Comparison of ENCODE assay signal across 12 cellular contexts in the genomic region with DNA sequence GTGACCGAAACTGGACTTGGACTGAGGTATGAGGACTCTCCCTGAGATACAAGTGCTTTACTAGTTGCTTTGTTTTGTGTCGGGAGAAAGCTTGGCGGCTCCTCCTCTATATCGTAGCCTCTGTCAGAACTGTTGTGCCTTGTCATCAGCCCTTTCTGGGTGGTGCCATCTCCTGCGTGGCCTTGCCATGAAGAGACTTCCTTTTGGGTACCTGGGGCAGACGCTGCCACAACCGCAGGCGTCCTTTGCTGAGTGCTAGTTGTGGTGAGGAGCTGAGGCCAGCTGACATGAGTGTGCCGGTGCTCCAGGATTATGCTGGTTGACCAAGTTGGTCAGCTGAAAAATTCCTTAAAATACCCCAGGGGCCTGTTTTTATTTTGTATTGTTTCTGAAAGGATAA.
DNase-seq lines count a peak whose midpoint lies in the region; ATAC-seq, FAIRE-seq and TF ChIP-seq lines count a peak whose summit lies in the region.
"Had no signal": no experiment of that assay in that cellular context is flagged by ENCODE, and none has a peak within 500 bp of the region (broad histone marks: within the 10 kb centered on the region; RNA-seq: fewer than 3 reads in every experiment).

No MANE protein-coding gene starts in this region.

- TF ChIP-seq CTCF in brain microvascular endothelial cell (IDR thresholded peaks at IDR 0.05; ENCODE audit: low read depth, low read length, missing control alignments): no peak

- H3K9me3 Mint-ChIP-seq in central memory CD8-positive, alpha-beta T cell: no peaks in the 10 kb centered on the region
- no peaks in the 10 kb centered on the region for H3K9me3 Mint-ChIP-seq in stimulated activated memory B cell treated with anti-CD40 and anti-IgM and Interleukin-4, amounts not matched to agents 10 μg/mL and 1 μg/mL and 100 μg/mL, for 72 hours

- FAIRE-seq in GM19239 (lab: Jason Lieb, UNC): no peak

- DNase-seq in activated T-cell treated with anti-CD3 and anti-CD28 coated beads for 24 hours (ENCODE audit: low read depth) (peak; percentile 33), activated T-cell treated with anti-CD3 and anti-CD28 coated beads for 4 hours (no peak), brain microvascular endothelial cell (no peak), GM19239 (ENCODE audit: insufficient read length, low spot score) (no peak)
- DNase-seq in activated CD4-positive, alpha-beta T cell treated with anti-CD3 and anti-CD28 coated beads, Interleukin-2, amount 50 U/mL, for 1 hour: peak; percentile 32
- peak in 1 of 2 donors; percentile 33 for DNase-seq in central memory CD8-positive, alpha-beta T cell (ENCODE audit: low spot score in 2 of 2)

- in situ Hi-C loops in brain microvascular endothelial cell (cut with HindIII; ENCODE audit: low pct_ligation_motif_present, low sequenced_read_pairs): no loop called here

- H3K4me3 ChIP-seq in brain microvascular endothelial cell (ENCODE audit: low read depth, low read length): no peak overlapping the region
- H3K4me3 ChIP-seq: coronary artery, gastroesophageal sphincter, prostate gland had no signal

- peaks cover 63% of the 10 kb centered on the region for H3K4me1 Mint-ChIP-seq in central memory CD8-positive, alpha-beta T cell
- H3K4me1 Mint-ChIP-seq in stimulated activated memory B cell treated with anti-CD40 and anti-IgM and Interleukin-4, amounts not matched to agents 10 μg/mL and 1 μg/mL and 100 μg/mL, for 72 hours: peaks cover 63% of the 10 kb centered on the region

- ATAC-seq in central memory CD8-positive, alpha-beta T cell (replicated peaks; ENCODE audit: extremely low read depth, poor library complexity, severe bottlenecking): peak; percentile 44
- peak; percentile 88 for ATAC-seq in stimulated activated memory B cell treated with anti-CD40 and anti-IgM and Interleukin-4, amounts not matched to agents 10 μg/mL and 1 μg/mL and 100 μg/mL, for 72 hours
- ATAC-seq in HG02759 (IDR thresholded peaks at IDR 0.05; ENCODE audit: unreplicated experiment): no peak
- ATAC-seq: gastroesophageal sphincter, left lobe of liver had no signal

- peak overlapping the region; percentile 47 for H3K4me3 Mint-ChIP-seq in central memory CD8-positive, alpha-beta T cell
- H3K4me3 Mint-ChIP-seq in stimulated activated memory B cell treated with anti-CD40 and anti-IgM and Interleukin-4, amounts not matched to agents 10 μg/mL and 1 μg/mL and 100 μg/mL, for 72 hours: no peak overlapping the region

- no peak overlapping the region for H3K27ac Mint-ChIP-seq in central memory CD8-positive, alpha-beta T cell (ENCODE audit: low read depth)
- peak overlapping the region; percentile 73 for H3K27ac Mint-ChIP-seq in stimulated activated memory B cell treated with anti-CD40 and anti-IgM and Interleukin-4, amounts not matched to agents 10 μg/mL and 1 μg/mL and 100 μg/mL, for 72 hours

- H3K36me3 ChIP-seq in brain microvascular endothelial cell (replicated peaks): no peaks in the 10 kb centered on the region
- H3K36me3 ChIP-seq: gastroesophageal sphincter, prostate gland had no signal

- H3K27ac ChIP-seq in brain microvascular endothelial cell: no peak overlapping the region
- H3K27ac ChIP-seq: coronary artery, gastroesophageal sphincter, prostate gland had no signal

- H3K27me3 ChIP-seq in brain microvascular endothelial cell (replicated peaks): no peaks in the 10 kb centered on the region
- H3K27me3 ChIP-seq: gastroesophageal sphincter had no signal

- peaks cover 2% of the 10 kb centered on the region for H3K36me3 Mint-ChIP-seq in central memory CD8-positive, alpha-beta T cell (ENCODE audit: insufficient read depth)
- H3K36me3 Mint-ChIP-seq in stimulated activated memory B cell treated with anti-CD40 and anti-IgM and Interleukin-4, amounts not matched to agents 10 μg/mL and 1 μg/mL and 100 μg/mL, for 72 hours: no peaks in the 10 kb centered on the region

- no peaks in the 10 kb centered on the region for H3K27me3 Mint-ChIP-seq in central memory CD8-positive, alpha-beta T cell
- no peaks in the 10 kb centered on the region for H3K27me3 Mint-ChIP-seq in stimulated activated memory B cell treated with anti-CD40 and anti-IgM and Interleukin-4, amounts not matched to agents 10 μg/mL and 1 μg/mL and 100 μg/mL, for 72 hours

Comparison
In these comparisons a context has a peak if more than half of its experiments do, and no peak if none do; other contexts are left out.
1. DNase-seq: peak in activated T-cell treated with anti-CD3 and anti-CD28 coated beads for 24 hours (single experiment) and activated CD4-positive, alpha-beta T cell treated with anti-CD3 and anti-CD28 coated beads, Interleukin-2, amount 50 U/mL, for 1 hour (single experiment); none in activated T-cell treated with anti-CD3 and anti-CD28 coated beads for 4 hours (single experiment), brain microvascular endothelial cell (single experiment) and GM19239 (single experiment).